Comparison of ENCODE assay signal across 27 cellular contexts in genomic region chr19:38013913-38014575, GRCh38.
DNase-seq lines count a peak whose midpoint lies in the region; ATAC-seq and TF ChIP-seq lines count a peak whose summit lies in the region.
"Had no signal": no experiment of that assay in that cellular context is flagged by ENCODE, and none has a peak within 500 bp of the region (broad histone marks: within the 10 kb centered on the region; RNA-seq: fewer than 3 reads in every experiment).

No MANE protein-coding gene starts in this region.

- no peaks in the 10 kb centered on the region for H3K9me2 ChIP-seq in OCI-LY1 (ENCODE audit: low read depth, low read length)

- no peak overlapping the region for H3K14ac ChIP-seq in mesenchymal stem cell (ENCODE audit: low read length in 2 of 2)

- no peaks in the 10 kb centered on the region for H3K9me3 Mint-ChIP-seq in mesothelial cell of epicardium
- H3K9me3 Mint-ChIP-seq: activated naive CD4-positive, alpha-beta T cell treated with anti-CD3 and anti-CD28 coated beads, Interleukin-2, amount 50 U/mL, for 24 hours; activated T-helper 1 cell treated with anti-CD3 and anti-CD28 coated beads, Interleukin-12 subunit alpha, Interleukin-12 subunit beta, Interleukin-2, Interleukin-4 antibody, amounts not matched to agents 30 ng/mL and 10 ng/mL and 1 ng/mL, durations not matched to agents 14 hours and 24 hours and 36 hours; CD4-positive, alpha-beta T cell had no signal

- H3K9ac ChIP-seq in OCI-LY1 (ENCODE audit: low read length) (no peak overlapping the region), mesenchymal stem cell (ENCODE audit: low read length) (no peak overlapping the region)
- H3K9ac ChIP-seq: GM23248 had no signal

- H3K4me2 ChIP-seq in OCI-LY1 (ENCODE audit: low read length) (no peak overlapping the region), mesenchymal stem cell (ENCODE audit: low read length, poor library complexity, severe bottlenecking) (no peak overlapping the region)

- H2BK120ac ChIP-seq in mesenchymal stem cell (ENCODE audit: low read depth, low read length): no peak overlapping the region

- no peaks in the 10 kb centered on the region for H3K36me3 Mint-ChIP-seq in mesothelial cell of epicardium

- ATAC-seq in GM19395 (IDR thresholded peaks at IDR 0.05; ENCODE audit: unreplicated experiment): no peak
- no peak for ATAC-seq in activated CD4-positive, CD25-positive, alpha-beta regulatory T cell treated with anti-CD3 and anti-CD28 coated beads, Interleukin-2, amount 50 U/mL, for 24 hours
- ATAC-seq in GM18498 (IDR thresholded peaks at IDR 0.05; ENCODE audit: unreplicated experiment): no peak
- ATAC-seq: sciatic nerve had no signal

- H2AFZ ChIP-seq in OCI-LY1 (ENCODE audit: low read length) (no peak overlapping the region), mesenchymal stem cell (ENCODE audit: low read depth, low read length) (no peak overlapping the region)
- H2AFZ ChIP-seq: GM23248 had no signal

- TF ChIP-seq POLR2A in thyroid gland (IDR thresholded peaks at IDR 0.05): peak in 1 of 2 donors; percentile 28

- intact Hi-C loops in thyroid gland (cut with DNase I): no loop called here

- peaks cover 38% of the 10 kb centered on the region for H3K79me1 ChIP-seq in mesenchymal stem cell (replicated peaks; ENCODE audit: low read length, poor library complexity, severe bottlenecking)

- no peaks in the 10 kb centered on the region for H3K4me1 Mint-ChIP-seq in mesothelial cell of epicardium

- no peaks in the 10 kb centered on the region for H4K20me1 ChIP-seq in OCI-LY1 (ENCODE audit: insufficient read depth, low read length)

- H3K4me1 ChIP-seq in OCI-LY1 (ENCODE audit: insufficient read depth, low read length, severe bottlenecking) (peaks cover 34% of the 10 kb centered on the region), mesenchymal stem cell (ENCODE audit: control insufficient read depth, insufficient read depth, low read depth, low read length) (peaks cover 33% of the 10 kb centered on the region), thyroid gland (peaks cover 53 to 59% of the 10 kb centered on the region in 2 donors)
- H3K4me1 ChIP-seq: ascending aorta had no signal

- H3K27me3 Mint-ChIP-seq in mesothelial cell of epicardium (ENCODE audit: low read depth): no peaks in the 10 kb centered on the region
- H3K27me3 Mint-ChIP-seq: activated naive CD4-positive, alpha-beta T cell treated with anti-CD3 and anti-CD28 coated beads, Interleukin-2, amount 50 U/mL, for 24 hours; CD4-positive, alpha-beta T cell had no signal

- no peak overlapping the region for H4K8ac ChIP-seq in mesenchymal stem cell (ENCODE audit: low read length)

- no peak overlapping the region for H3K4ac ChIP-seq in mesenchymal stem cell (ENCODE audit: low read depth in 1 of 2, low read length in 2 of 2)

- H3F3A ChIP-seq in OCI-LY1 (ENCODE audit: insufficient read depth, low read length): no peaks in the 10 kb centered on the region

- peak overlapping the region; percentile 85 for H2AK5ac ChIP-seq in mesenchymal stem cell (ENCODE audit: low read length, severe bottlenecking)

- no peak for DNase-seq in mesenchymal stem cell
- DNase-seq in thyroid gland: peak; percentile 86 to 88
- DNase-seq in mesothelial cell of epicardium (ENCODE audit: low spot score in 2 of 2, unreplicated experiment in 2 of 2): no peak
- DNase-seq: activated CD4-positive, alpha-beta T cell treated with anti-CD3 and anti-CD28 coated beads, Interleukin-2, amount 50 U/mL, for 48 hours; CD4-positive, alpha-beta T cell; central memory CD4-positive, alpha-beta T cell; DMS 273 treated with DMSO at 0.1 percent for 48 hours; glutamatergic neuron; GM23248; mammary epithelial cell; NCI-H1048; NCI-H187; NCI-H526; NK-92 treated with Interleukin-12 subunit alpha and Interleukin-12 subunit beta, amount 100 ng/mL, for 24 hours; SIG-M5; stimulated activated CD4-positive, alpha-beta T cell treated with anti-CD3 and anti-CD28 coated beads, Interleukin-4, amount 100 ng/mL, for 24 hours; stimulated activated naive CD4-positive, alpha-beta T cell treated with Interleukin-2 at 50 U/mL for 16 hours; T1000 had no signal

- H2BK15ac ChIP-seq in mesenchymal stem cell (ENCODE audit: low read depth, poor library complexity, severe bottlenecking): no peak overlapping the region

- H3K27ac Mint-ChIP-seq in mesothelial cell of epicardium: no peak overlapping the region
- H3K27ac Mint-ChIP-seq: activated naive CD4-positive, alpha-beta T cell treated with anti-CD3 and anti-CD28 coated beads, Interleukin-2, amount 50 U/mL, for 24 hours; activated T-helper 1 cell treated with anti-CD3 and anti-CD28 coated beads, Interleukin-12 subunit alpha, Interleukin-12 subunit beta, Interleukin-2, Interleukin-4 antibody, amounts not matched to agents 30 ng/mL and 10 ng/mL and 1 ng/mL, durations not matched to agents 14 hours and 24 hours and 36 hours; CD4-positive, alpha-beta T cell had no signal

- H4K91ac ChIP-seq in mesenchymal stem cell (ENCODE audit: low read length): no peak overlapping the region

- WGBS in mesenchymal stem cell: 96% methylated on average over 9 of the region's 11 CpGs
- 52% methylated on average over 9 to 11 of the region's 11 CpGs for WGBS in thyroid gland, 2 donors

- H3K36me3 ChIP-seq in OCI-LY1 (ENCODE audit: insufficient read depth, low read length): no peaks in the 10 kb centered on the region
- peaks cover 11 to 31% of the 10 kb centered on the region in 2 experiments for H3K36me3 ChIP-seq in mesenchymal stem cell (ENCODE audit: control insufficient read depth in 1 of 2, insufficient read depth in 2 of 2, low read depth in 1 of 2, low read length in 2 of 2)
- H3K36me3 ChIP-seq in thyroid gland: no peaks in the 10 kb centered on the region
- H3K36me3 ChIP-seq: ascending aorta had no signal

- H3K9me3 ChIP-seq in OCI-LY1 (ENCODE audit: low read length) (no peaks in the 10 kb centered on the region), mesenchymal stem cell (ENCODE audit: control insufficient read depth, low read length) (no peaks in the 10 kb centered on the region), thyroid gland (no peaks in the 10 kb centered on the region)
- H3K9me3 ChIP-seq: ascending aorta had no signal

- H3K4me3 ChIP-seq in OCI-LY1 (ENCODE audit: low read depth, low read length, poor library complexity, severe bottlenecking) (no peak overlapping the region), mesenchymal stem cell (ENCODE audit: insufficient read depth in 1 of 2, low read depth in 1 of 2, low read length in 2 of 2) (no peak overlapping the region), thyroid gland (replicated peaks in 1 of 3) (no peak overlapping the region)
- H3K4me3 ChIP-seq: ascending aorta, GM23248 had no signal

- H3K4me3 Mint-ChIP-seq in mesothelial cell of epicardium: no peak overlapping the region
- H3K4me3 Mint-ChIP-seq: activated naive CD4-positive, alpha-beta T cell treated with anti-CD3 and anti-CD28 coated beads, Interleukin-2, amount 50 U/mL, for 24 hours; activated T-helper 1 cell treated with anti-CD3 and anti-CD28 coated beads, Interleukin-12 subunit alpha, Interleukin-12 subunit beta, Interleukin-2, Interleukin-4 antibody, amounts not matched to agents 30 ng/mL and 10 ng/mL and 1 ng/mL, durations not matched to agents 14 hours and 24 hours and 36 hours; CD4-positive, alpha-beta T cell had no signal

- peak overlapping the region in 1 of 2 experiments; percentile 34 for H2BK12ac ChIP-seq in mesenchymal stem cell (ENCODE audit: low read length in 2 of 2)

- peak overlapping the region in 1 of 2 experiments; percentile 64 for H3K23ac ChIP-seq in mesenchymal stem cell (ENCODE audit: low read length in 2 of 2)

- peak overlapping the region; percentile 84 for H2BK5ac ChIP-seq in mesenchymal stem cell (ENCODE audit: low read depth, low read length, poor library complexity, severe bottlenecking)

- H3K27ac ChIP-seq in OCI-LY1 (ENCODE audit: low read depth, low read length, poor library complexity, severe bottlenecking): peak overlapping the region; percentile 8
- peak overlapping the region; percentile 75 for H3K27ac ChIP-seq in cingulate gyrus (ENCODE audit: low read depth, low read length)
- H3K27ac ChIP-seq in mesenchymal stem cell (ENCODE audit: low read length, poor library complexity, severe bottlenecking): peak overlapping the region; percentile 93
- peak overlapping the region; percentile 68 to 73 (median 72) for H3K27ac ChIP-seq in thyroid gland
- H3K27ac ChIP-seq: ascending aorta, GM23248 had no signal

- H3K79me2 ChIP-seq in OCI-LY1 (ENCODE audit: insufficient read depth, low read length): no peaks in the 10 kb centered on the region

- TF ChIP-seq CTCF in OCI-LY1 (IDR thresholded peaks at IDR 0.05; ENCODE audit: low read length) (no peak), thyroid gland (IDR thresholded peaks at IDR 0.05) (no peak), mesothelial cell of epicardium (IDR thresholded peaks at IDR 0.05; ENCODE audit: unreplicated experiment) (no peak)

- H3K27me3 ChIP-seq in OCI-LY1 (ENCODE audit: insufficient read depth, low read length): no peaks in the 10 kb centered on the region
- H3K27me3 ChIP-seq in mesenchymal stem cell (ENCODE audit: control insufficient read depth in 1 of 2, insufficient read depth in 1 of 2, low read length in 2 of 2): no peaks in the 10 kb centered on the region
- H3K27me3 ChIP-seq in thyroid gland: no peaks in the 10 kb centered on the region
- H3K27me3 ChIP-seq: ascending aorta had no signal

- H3K18ac ChIP-seq in mesenchymal stem cell (ENCODE audit: low read depth in 1 of 2, low read length in 2 of 2): no peak overlapping the region

Comparison
In these comparisons a context has a peak if more than half of its experiments do, and no peak if none do; other contexts are left out.
1. H3K27ac ChIP-seq: peak in every context shown above with its lines; median percentile 93 in mesenchymal stem cell; 75 in cingulate gyrus; 72 in thyroid gland; 8 in OCI-LY1.
2. DNase-seq: peak in thyroid gland (2 of 2); none in mesenchymal stem cell (single experiment) and mesothelial cell of epicardium (0 of 2).